Comparison of ENCODE assay signal across 27 cellular contexts in genomic region chr6:100381111-100381510, GRCh38.
DNase-seq lines count a peak whose midpoint lies in the region; TF ChIP-seq lines count a peak whose summit lies in the region.
"Had no signal": no experiment of that assay in that cellular context is flagged by ENCODE, and none has a peak within 500 bp of the region (broad histone marks: within the 10 kb centered on the region; RNA-seq: fewer than 3 reads in every experiment).

No MANE protein-coding gene starts in this region.

- no peak overlapping the region for H3K27ac ChIP-seq in sigmoid colon
- H3K27ac ChIP-seq: foreskin keratinocyte, neutrophil, Peyer's patch, right lobe of liver, tibial nerve had no signal

- TF ChIP-seq EP300 in sigmoid colon (IDR thresholded peaks at IDR 0.05): no peak

- DNase-seq in LHCN-M2 (ENCODE audit: low read depth): peak; percentile 58
- peak; percentile 3 to 32 for DNase-seq in cardiac fibroblast (ENCODE audit: low read depth in 2 of 2)
- peak; percentile 9 for DNase-seq in iris pigment epithelial cell (ENCODE audit: low read depth)
- no peak for DNase-seq in NCI-H1930 (lab: John Stamatoyannopoulos, UW)
- no peak for DNase-seq in NCI-H2029 (lab: John Stamatoyannopoulos, UW)
- no peak for DNase-seq in sigmoid colon
- DNase-seq in NCI-H345 treated with DMSO at 0.1 percent for 48 hours (lab: John Stamatoyannopoulos, UW; ENCODE audit: unreplicated experiment): no peak
- DNase-seq: activated CD8-positive, alpha-beta memory T cell treated with anti-CD3 and anti-CD28 coated beads, Interleukin-2, amount 50 U/mL, for 48 hours; activated CD8-positive, alpha-beta T cell treated with anti-CD3 and anti-CD28 coated beads for 36 hours; activated naive CD4-positive, alpha-beta T cell treated with anti-CD3 and anti-CD28 coated beads, Interleukin-2, amount 10 ng/mL, durations not matched to agents 7 days and 5 days; amygdala; Calu3; DMS79 treated with DMSO at 0.1 percent for 48 hours; foreskin keratinocyte; head of caudate nucleus; left ventricle myocardium superior; NCI-H1092 treated with DMSO at 0.1 percent for 48 hours; NCI-H187 treated with DMSO at 0.1 percent for 48 hours; NCI-H2227 treated with DMSO at 0.1 percent for 48 hours; Peyer's patch; right lobe of liver; SHP77; stimulated activated CD4-positive, alpha-beta T cell treated with anti-CD3 and anti-CD28 coated beads, Interleukin-4, amount 100 ng/mL, for 1 hour; T-helper 2 cell had no signal

- TF ChIP-seq CTCF in cardiac fibroblast (IDR thresholded peaks at IDR 0.05; ENCODE audit: low read depth, low read length) (no peak), sigmoid colon (IDR thresholded peaks at IDR 0.05) (no peak)

- no peak for TF ChIP-seq POLR2A in sigmoid colon (IDR thresholded peaks at IDR 0.05)

- no peaks in the 10 kb centered on the region for H3K36me3 ChIP-seq in sigmoid colon
- H3K36me3 ChIP-seq: neutrophil, Peyer's patch, right lobe of liver, tibial nerve had no signal

- no peaks in the 10 kb centered on the region for H3K27me3 ChIP-seq in sigmoid colon
- H3K27me3 ChIP-seq: foreskin keratinocyte, neutrophil, Peyer's patch, right lobe of liver, tibial nerve had no signal

- WGBS in sigmoid colon, 2 donors: 68 to 75% methylated on average over 6 of the region's 6 CpGs

- intact Hi-C loops in sigmoid colon (cut with DNase I): no loop called here

- no peaks in the 10 kb centered on the region for H3K4me1 ChIP-seq in sigmoid colon
- H3K4me1 ChIP-seq: Peyer's patch, right lobe of liver, tibial nerve had no signal

- no peaks in the 10 kb centered on the region for H3K9me3 ChIP-seq in sigmoid colon
- H3K9me3 ChIP-seq: neutrophil, Peyer's patch, right lobe of liver, tibial nerve had no signal

- H3K4me3 ChIP-seq in cardiac fibroblast (replicated peaks in 1 of 2; ENCODE audit: low read depth in 2 of 2, low read length in 2 of 2): no peak overlapping the region
- no peak overlapping the region for H3K4me3 ChIP-seq in sigmoid colon
- H3K4me3 ChIP-seq: K562, Peyer's patch, right lobe of liver, tibial nerve had no signal

Comparison
In these comparisons a context has a peak if more than half of its experiments do, and no peak if none do; other contexts are left out.
1. DNase-seq: peak in LHCN-M2 (single experiment), cardiac fibroblast (2 of 2) and iris pigment epithelial cell (single experiment); none in NCI-H1930 (0 of 2), NCI-H2029 (single experiment), sigmoid colon (single experiment) and NCI-H345 treated with DMSO at 0.1 percent for 48 hours (single experiment).